Comparison of ENCODE assay signal across 1 cellular context in genomic region chr3:112627419-112627818, GRCh38.
TF ChIP-seq lines count a peak whose summit lies in the region.

No MANE protein-coding gene starts in this region.

TF ChIP-seq in endothelial cell of umbilical vein, 7 proteins besides CTCF, POLR2A, EP300 and RAD21:
- TF ChIP-seq FOS (IDR thresholded peaks at IDR 0.05; ENCODE audit: borderline replicate concordance, insufficient read depth, low read length) = no peak
- TF ChIP-seq POLR2AphosphoS5 (IDR thresholded peaks at IDR 0.05; ENCODE audit: insufficient read depth, low read depth, low read length) = no peak
- no peak for TF ChIP-seq MAX (IDR thresholded peaks at IDR 0.05; ENCODE audit: insufficient read depth, insufficient read length)
- TF ChIP-seq JUN (IDR thresholded peaks at IDR 0.05; ENCODE audit: borderline replicate concordance, insufficient read depth, insufficient read length, low read depth) = no peak
- TF ChIP-seq GATA2 (IDR thresholded peaks at IDR 0.05; ENCODE audit: insufficient read depth, insufficient read length, low read depth, low read length) = no peak
- TF ChIP-seq MYC (IDR thresholded peaks at IDR 0.05; ENCODE audit: low read depth, low read length) = no peak
- TF ChIP-seq EZH2 (IDR thresholded peaks at IDR 0.05; ENCODE audit: borderline replicate concordance, low read depth, low read length, severe bottlenecking) = no peak
TF ChIP-seq in endothelial cell of umbilical vein: peak in this region for 0.
